Comparison of ENCODE assay signal across 17 cellular contexts in the genomic region with DNA sequence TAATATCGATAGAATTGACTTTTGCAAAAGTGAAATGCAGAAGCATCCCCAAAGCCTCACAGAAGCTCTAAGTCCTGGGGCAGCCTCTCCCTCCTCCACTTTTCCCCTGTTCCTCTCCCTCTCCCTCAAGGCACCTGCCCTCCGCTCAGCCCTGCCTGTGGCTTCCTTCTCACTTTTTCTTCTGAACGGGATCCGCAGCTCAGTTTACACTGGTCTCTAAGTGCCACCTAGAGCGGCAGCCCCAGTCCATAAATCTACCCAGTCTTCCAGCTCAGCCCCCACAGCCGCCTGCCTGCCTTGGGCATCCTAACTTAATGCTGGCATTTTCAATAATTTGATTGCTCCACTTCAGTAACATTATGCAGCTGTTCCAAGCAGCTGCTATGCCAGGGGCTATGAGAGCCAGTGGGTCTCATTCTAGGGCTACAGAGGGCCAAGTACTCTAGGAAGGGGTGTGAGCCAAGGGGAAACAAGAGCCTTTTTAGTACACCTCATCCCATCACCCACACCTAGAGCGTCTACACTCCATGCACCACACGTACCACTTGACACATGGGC. TPM values are rescaled to one million over a fixed set of nuclear protein-coding genes. Genes with fewer than 3 reads are reported as not detected.
DNase-seq lines count a peak whose midpoint lies in the region; ATAC-seq and TF ChIP-seq lines count a peak whose summit lies in the region.
"Had no signal": no experiment of that assay in that cellular context is flagged by ENCODE, and none has a peak within 500 bp of the region (broad histone marks: within the 10 kb centered on the region; RNA-seq: fewer than 3 reads in every experiment).

No MANE protein-coding gene starts in this region.

- no peaks in the 10 kb centered on the region for H3K36me3 ChIP-seq in SJCRH30
- H3K36me3 ChIP-seq in testis (ENCODE audit: low read depth, missing control alignments) = no peaks in the 10 kb centered on the region
- H3K36me3 ChIP-seq: BLaER1 had no signal

- peak overlapping the region; percentile 23 for H3K27ac Mint-ChIP-seq in activated naive CD8-positive, alpha-beta T cell treated with anti-CD3 and anti-CD28 coated beads, Interleukin-2, amount 10 ng/mL, durations not matched to agents 7 days and 5 days
- no peak overlapping the region for H3K27ac Mint-ChIP-seq in activated naive CD8-positive, alpha-beta T cell treated with anti-CD3 and anti-CD28 coated beads, Interleukin-2, amount 50 U/mL, for 24 hours
- H3K27ac Mint-ChIP-seq: CD8-positive, alpha-beta T cell; HFFc6 had no signal

- DNase-seq in activated naive CD8-positive, alpha-beta T cell treated with anti-CD3 and anti-CD28 coated beads, Interleukin-2, amount 10 ng/mL, durations not matched to agents 7 days and 5 days = no peak
- no peak for DNase-seq in activated naive CD8-positive, alpha-beta T cell treated with anti-CD3 and anti-CD28 coated beads, Interleukin-2, amount 50 U/mL, for 24 hours
- DNase-seq in NCI-H1436 treated with DMSO at 0.1 percent for 48 hours (lab: John Stamatoyannopoulos, UW) (peak; percentile 45), SJCRH30 (peak; percentile 19 to 58), testis (no peak), NCI-H345 (lab: John Stamatoyannopoulos, UW) (no peak)
- DNase-seq: CD8-positive, alpha-beta T cell; DND-41; HFFc6; MV-4-11; NCI-H2171; NCI-H446; SHP77 had no signal

- H3K4me3 Mint-ChIP-seq in activated naive CD8-positive, alpha-beta T cell treated with anti-CD3 and anti-CD28 coated beads, Interleukin-2, amount 10 ng/mL, durations not matched to agents 7 days and 5 days = no peak overlapping the region
- no peak overlapping the region for H3K4me3 Mint-ChIP-seq in activated naive CD8-positive, alpha-beta T cell treated with anti-CD3 and anti-CD28 coated beads, Interleukin-2, amount 50 U/mL, for 24 hours
- H3K4me3 Mint-ChIP-seq: CD8-positive, alpha-beta T cell; HFFc6 had no signal

- TF ChIP-seq POLR2A in testis (IDR thresholded peaks at IDR 0.05) = no peak

- peaks cover 29% of the 10 kb centered on the region for H3K4me1 Mint-ChIP-seq in activated naive CD8-positive, alpha-beta T cell treated with anti-CD3 and anti-CD28 coated beads, Interleukin-2, amount 10 ng/mL, durations not matched to agents 7 days and 5 days
- peaks cover 45% of the 10 kb centered on the region for H3K4me1 Mint-ChIP-seq in activated naive CD8-positive, alpha-beta T cell treated with anti-CD3 and anti-CD28 coated beads, Interleukin-2, amount 50 U/mL, for 24 hours

- peaks cover 4% of the 10 kb centered on the region; the same call in 1 of the 2 replicates for H3K4me1 ChIP-seq in SJCRH30
- no peaks in the 10 kb centered on the region for H3K4me1 ChIP-seq in testis
- H3K4me1 ChIP-seq: BLaER1 had no signal

- H3K9me3 Mint-ChIP-seq in activated naive CD8-positive, alpha-beta T cell treated with anti-CD3 and anti-CD28 coated beads, Interleukin-2, amount 10 ng/mL, durations not matched to agents 7 days and 5 days = no peaks in the 10 kb centered on the region
- no peaks in the 10 kb centered on the region for H3K9me3 Mint-ChIP-seq in activated naive CD8-positive, alpha-beta T cell treated with anti-CD3 and anti-CD28 coated beads, Interleukin-2, amount 50 U/mL, for 24 hours
- H3K9me3 Mint-ChIP-seq: CD8-positive, alpha-beta T cell; HFFc6 had no signal

- H3K27me3 Mint-ChIP-seq in activated naive CD8-positive, alpha-beta T cell treated with anti-CD3 and anti-CD28 coated beads, Interleukin-2, amount 10 ng/mL, durations not matched to agents 7 days and 5 days = peaks cover 3% of the 10 kb centered on the region
- no peaks in the 10 kb centered on the region for H3K27me3 Mint-ChIP-seq in activated naive CD8-positive, alpha-beta T cell treated with anti-CD3 and anti-CD28 coated beads, Interleukin-2, amount 50 U/mL, for 24 hours

- peaks cover 39% of the 10 kb centered on the region for H3K36me3 Mint-ChIP-seq in activated naive CD8-positive, alpha-beta T cell treated with anti-CD3 and anti-CD28 coated beads, Interleukin-2, amount 10 ng/mL, durations not matched to agents 7 days and 5 days
- no peaks in the 10 kb centered on the region for H3K36me3 Mint-ChIP-seq in activated naive CD8-positive, alpha-beta T cell treated with anti-CD3 and anti-CD28 coated beads, Interleukin-2, amount 50 U/mL, for 24 hours (ENCODE audit: low read depth)
- H3K36me3 Mint-ChIP-seq: CD8-positive, alpha-beta T cell had no signal

- intact Hi-C loops in testis (cut with DNase I; ENCODE audit: low total_unique reads) = no loop called here

- H3K4me3 ChIP-seq in SJCRH30 (no peak overlapping the region), testis (no peak overlapping the region)
- H3K4me3 ChIP-seq: A549, BLaER1, K562 had no signal

- no peak for ATAC-seq in activated naive CD8-positive, alpha-beta T cell treated with anti-CD3 and anti-CD28 coated beads, Interleukin-2, amount 10 ng/mL, durations not matched to agents 7 days and 5 days (ENCODE audit: low read depth)
- ATAC-seq in activated naive CD8-positive, alpha-beta T cell treated with anti-CD3 and anti-CD28 coated beads, Interleukin-2, amount 50 U/mL, for 24 hours = no peak
- no peak for ATAC-seq in GM18517 (IDR thresholded peaks at IDR 0.05; ENCODE audit: unreplicated experiment)
- ATAC-seq: A549; CD8-positive, alpha-beta T cell; K562 had no signal

- POLR2A ChIA-PET in activated naive CD8-positive, alpha-beta T cell treated with anti-CD3 and anti-CD28 coated beads, Interleukin-2, amount 10 ng/mL, durations not matched to agents 7 days and 5 days (lab: Charles Lee) = interaction anchor here (1.1 kb wide), 1 partner anchor 48 kb away, joined by 4 read pairs; the partner anchor contains the start of gene COA6

- no peaks in the 10 kb centered on the region for H3K9me3 ChIP-seq in SJCRH30 (replicated peaks)
- no peaks in the 10 kb centered on the region for H3K9me3 ChIP-seq in testis
- H3K9me3 ChIP-seq: A549, BLaER1 had no signal

- no peaks in the 10 kb centered on the region for H3K27me3 ChIP-seq in SJCRH30
- no peaks in the 10 kb centered on the region for H3K27me3 ChIP-seq in testis
- H3K27me3 ChIP-seq: BLaER1 had no signal

- no peak for TF ChIP-seq CTCF in testis (IDR thresholded peaks at IDR 0.05)

- 58 to 63% methylated on average over 8 of the region's 8 CpGs for WGBS in testis, 2 donors

- no peak overlapping the region for H3K27ac ChIP-seq in SJCRH30
- H3K27ac ChIP-seq in testis = no peak overlapping the region
- H3K27ac ChIP-seq: A549, BLaER1 had no signal

RNA-seq across cellular contexts. Expression of gene COA6, which starts 48.5 kb away (rescaled TPM):
- total RNA-seq in activated naive CD8-positive, alpha-beta T cell treated with anti-CD3 and anti-CD28 coated beads, Interleukin-2, amount 10 ng/mL, durations not matched to agents 7 days and 5 days = 10 to 100 TPM; 27.6 to 32.0 TPM
- 32.5 and 41.3 TPM in 2 replicates for total RNA-seq in SJCRH30 (2014; rRNA removed; shearing (Covaris generic))
- 10 to 100 TPM in 1 of 2 donors, 1 to 10 TPM in 1; 9.7 to 11.1 TPM for total RNA-seq in testis
- polyA plus RNA-seq in testis (ENCODE audit: insufficient read depth, low read depth, low replicate concordance) = 18.2 TPM

Comparison
In these comparisons a context has a peak if more than half of its experiments do, and no peak if none do; other contexts are left out.
1. DNase-seq: peak in NCI-H1436 treated with DMSO at 0.1 percent for 48 hours (single experiment) and SJCRH30 (2 of 2); none in activated naive CD8-positive, alpha-beta T cell treated with anti-CD3 and anti-CD28 coated beads, Interleukin-2, amount 10 ng/mL, durations not matched to agents 7 days and 5 days (single experiment), activated naive CD8-positive, alpha-beta T cell treated with anti-CD3 and anti-CD28 coated beads, Interleukin-2, amount 50 U/mL, for 24 hours (single experiment), testis (single experiment) and NCI-H345 (single experiment).